In genomic region chr15:77529394-77530159, GRCh38 we compare ENCODE assay signal across 1 cellular context.
A peak's percentile ranks its signal among the peaks of the same experiment; 100 is the strongest.
TF ChIP-seq lines count a peak whose summit lies in the region.

No MANE protein-coding gene starts in this region.

TF ChIP-seq in HepG2, 621 proteins besides CTCF, POLR2A, EP300 and RAD21 (continued from another document and continues in another):
- TF ChIP-seq ZFP91 (CRISPR knock-in tag; IDR thresholded peaks at IDR 0.05; ENCODE audit: borderline replicate concordance) (0 out of 2 replicates have a peak, but pooled peaks have one; percentile 10), POLR2AphosphoS2 (IDR thresholded peaks at IDR 0.05; ENCODE audit: low read depth, low read length) (no peak), ZBTB46 (CRISPR knock-in tag; IDR thresholded peaks at IDR 0.05; ENCODE audit: borderline replicate concordance) (no peak), POLR2AphosphoS5 (IDR thresholded peaks at IDR 0.05; ENCODE audit: low read depth, low read length) (no peak), IKZF5 (CRISPR knock-in tag; IDR thresholded peaks at IDR 0.05) (0 out of 2 replicates have a peak, but pooled peaks have one; percentile 25), CENPT (CRISPR knock-in tag; IDR thresholded peaks at IDR 0.05; ENCODE audit: low read depth) (no peak), PAXIP1 (CRISPR knock-in tag; conservative IDR thresholded peaks at IDR 0.05) (0 out of 2 replicates have a peak, but pooled peaks have one; percentile 23), SRSF1 (optimal IDR thresholded peaks at IDR 0.05; ENCODE audit: low read depth, low read length) (peak; percentile 29), ZNF441 (CRISPR knock-in tag; IDR thresholded peaks at IDR 0.05; ENCODE audit: borderline replicate concordance) (no peak), REPIN1 (CRISPR knock-in tag; IDR thresholded peaks at IDR 0.05; ENCODE audit: borderline replicate concordance, low read depth) (0 out of 2 replicates have a peak, but pooled peaks have one; percentile 19), ZNF577 (CRISPR knock-in tag; IDR thresholded peaks at IDR 0.05; ENCODE audit: borderline replicate concordance, low read depth) (no peak), ZMYM3 (CRISPR knock-in tag; IDR thresholded peaks at IDR 0.05) (peak; percentile 72; the same call in 1 of the 2 replicates), ERF (CRISPR knock-in tag; IDR thresholded peaks at IDR 0.05) (no peak), HIC2 (CRISPR knock-in tag; IDR thresholded peaks at IDR 0.05; ENCODE audit: low read depth) (0 out of 2 replicates have a peak, but pooled peaks have one; percentile 22), ZNF780A (CRISPR knock-in tag; IDR thresholded peaks at IDR 0.05) (no peak), ZNF687 (CRISPR knock-in tag; IDR thresholded peaks at IDR 0.05) (peak; percentile 39; the same call in 1 of the 2 replicates), NFE2L2 (IDR thresholded peaks at IDR 0.05; ENCODE audit: low read length) (no peak), ZNF646 (CRISPR knock-in tag; IDR thresholded peaks at IDR 0.05) (no peak), HNRNPL (IDR thresholded peaks at IDR 0.05; ENCODE audit: low read depth, low read length) (0 out of 2 replicates have a peak, but pooled peaks have one; percentile 24), ZNF275 (CRISPR knock-in tag; IDR thresholded peaks at IDR 0.05; ENCODE audit: borderline replicate concordance) (no peak), ZNF576 (CRISPR knock-in tag; IDR thresholded peaks at IDR 0.05) (no peak), E2F2 (CRISPR knock-in tag; IDR thresholded peaks at IDR 0.05; ENCODE audit: borderline replicate concordance) (no peak), RBM39 (IDR thresholded peaks at IDR 0.05; ENCODE audit: low read depth, low read length, poor library complexity, severe bottlenecking) (no peak), ZFP36L2 (CRISPR knock-in tag; IDR thresholded peaks at IDR 0.05) (no peak), MYC (CRISPR knock-in tag; IDR thresholded peaks at IDR 0.05; ENCODE audit: borderline replicate concordance) (no peak), PAWR (CRISPR knock-in tag; IDR thresholded peaks at IDR 0.05; ENCODE audit: borderline replicate concordance) (no peak), SAFB2 (CRISPR knock-in tag; IDR thresholded peaks at IDR 0.05; ENCODE audit: borderline replicate concordance, low read depth) (no peak), DRAP1 (CRISPR knock-in tag; IDR thresholded peaks at IDR 0.05) (no peak)
